In the genomic region with DNA sequence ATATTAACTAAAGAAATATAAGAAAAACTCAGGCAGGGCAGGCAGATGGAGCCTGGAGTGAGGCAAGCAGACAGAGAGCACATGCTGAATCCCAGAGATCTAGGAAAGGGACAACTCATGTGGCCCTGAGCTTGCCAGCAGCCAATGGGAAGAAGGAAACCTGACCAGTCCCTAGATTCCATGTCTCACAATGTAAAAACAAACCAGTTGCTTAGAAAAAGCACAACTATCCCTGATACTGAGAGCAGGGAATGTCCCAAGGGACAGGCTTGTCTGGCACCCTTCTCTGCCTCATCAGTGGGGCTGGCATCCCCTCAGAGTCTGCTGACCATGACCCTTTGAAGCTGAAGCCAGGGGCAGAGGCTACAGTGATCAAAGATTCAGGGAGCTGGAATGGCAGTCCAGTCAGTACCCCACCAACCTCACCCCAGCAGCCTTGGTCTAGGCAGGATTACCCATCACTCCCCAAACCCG, we compare ENCODE assay signal across 9 cellular contexts. TPM values are rescaled to one million over a fixed set of nuclear protein-coding genes. Genes with fewer than 3 reads are reported as not detected.
DNase-seq lines count a peak whose midpoint lies in the region; ATAC-seq, FAIRE-seq and TF ChIP-seq lines count a peak whose summit lies in the region.
"Had no signal": no experiment of that assay in that cellular context is flagged by ENCODE, and none has a peak within 500 bp of the region (broad histone marks: within the 10 kb centered on the region; RNA-seq: fewer than 3 reads in every experiment).

No MANE protein-coding gene starts in this region.

- FAIRE-seq in kidney (lab: Jason Lieb, UNC) = no peak

- no peak for TF ChIP-seq CTCF in HFFc6 (IDR thresholded peaks at IDR 0.05)
- no peak for TF ChIP-seq CTCF in kidney (IDR thresholded peaks at IDR 0.05; ENCODE audit: borderline replicate concordance, extremely low read depth, insufficient read depth)
- no peak for TF ChIP-seq CTCF in stomach (IDR thresholded peaks at IDR 0.05)
- TF ChIP-seq CTCF in OCI-LY7 (conservative IDR thresholded peaks at IDR 0.05; ENCODE audit: low read length) = no peak

- POLR2A ChIA-PET in OCI-LY7 (lab: Charles Lee) = no interaction called here

- H3K4me1 ChIP-seq in kidney (ENCODE audit: control insufficient read depth in 1 of 2, insufficient read depth in 1 of 2, low read depth in 1 of 2, low read length in 2 of 2) (peaks cover 33 to 59% of the 10 kb centered on the region in 2 donors), stomach (peaks cover 96 to 100% (median 99%) of the 10 kb centered on the region in 4 donors), OCI-LY7 (ENCODE audit: insufficient read depth, low read length, poor library complexity, severe bottlenecking) (no peaks in the 10 kb centered on the region)

- no peak for TF ChIP-seq EP300 in stomach (IDR thresholded peaks at IDR 0.05)

- no peaks in the 10 kb centered on the region for H3K9me3 ChIP-seq in kidney (ENCODE audit: control insufficient read depth in 1 of 2, low read length in 2 of 2)
- H3K9me3 ChIP-seq in stomach = no peaks in the 10 kb centered on the region
- H3K9me3 ChIP-seq in OCI-LY7 (ENCODE audit: low read length) = no peaks in the 10 kb centered on the region

- no peaks in the 10 kb centered on the region for H3K9me2 ChIP-seq in OCI-LY7 (ENCODE audit: insufficient read depth, low read length)

- H3K36me3 Mint-ChIP-seq in HFFc6 (ENCODE audit: low read depth) = peaks cover 25% of the 10 kb centered on the region
- H3K36me3 Mint-ChIP-seq in activated naive CD8-positive, alpha-beta T cell treated with anti-CD3 and anti-CD28 coated beads, Interleukin-2, amount 50 U/mL, for 24 hours (ENCODE audit: low read depth) = no peaks in the 10 kb centered on the region

- no peak for TF ChIP-seq POLR2A in stomach (IDR thresholded peaks at IDR 0.05)

- H2AFZ ChIP-seq in OCI-LY7 (ENCODE audit: low read length) = no peak overlapping the region

- no peaks in the 10 kb centered on the region for H3K79me2 ChIP-seq in OCI-LY7 (ENCODE audit: insufficient read depth, low read depth, low read length)

- H3K27me3 Mint-ChIP-seq in HFFc6 (ENCODE audit: insufficient read depth) = no peaks in the 10 kb centered on the region; the same call in 1 of the 2 replicates
- H3K27me3 Mint-ChIP-seq in activated naive CD8-positive, alpha-beta T cell treated with anti-CD3 and anti-CD28 coated beads, Interleukin-2, amount 50 U/mL, for 24 hours = no peaks in the 10 kb centered on the region

- H3K27ac ChIP-seq in kidney (ENCODE audit: low read depth in 2 of 2, low read length in 2 of 2) (peak overlapping the region; percentile 37 to 79), stomach (peak overlapping the region; percentile 65 to 97 (median 92)), OCI-LY7 (ENCODE audit: low read depth, low read length, poor library complexity, severe bottlenecking) (no peak overlapping the region)

- no peaks in the 10 kb centered on the region for H4K20me1 ChIP-seq in OCI-LY7 (ENCODE audit: insufficient read depth, low read length)

- ATAC-seq in activated naive CD8-positive, alpha-beta T cell treated with anti-CD3 and anti-CD28 coated beads, Interleukin-2, amount 50 U/mL, for 24 hours = no peak
- ATAC-seq in GM21619 (IDR thresholded peaks at IDR 0.05; ENCODE audit: unreplicated experiment) (no peak), GM21529 (IDR thresholded peaks at IDR 0.05; ENCODE audit: unreplicated experiment) (no peak)

- no peak overlapping the region for H3K4me3 Mint-ChIP-seq in HFFc6
- peak overlapping the region; percentile 43 for H3K4me3 Mint-ChIP-seq in activated naive CD8-positive, alpha-beta T cell treated with anti-CD3 and anti-CD28 coated beads, Interleukin-2, amount 50 U/mL, for 24 hours

- no peak for DNase-seq in HFFc6
- DNase-seq in activated naive CD8-positive, alpha-beta T cell treated with anti-CD3 and anti-CD28 coated beads, Interleukin-2, amount 50 U/mL, for 24 hours = no peak
- DNase-seq in kidney = peak; percentile 61
- no peak for DNase-seq in stomach
- no peak for DNase-seq in SW480 (ENCODE audit: low spot score)
- no peak for DNase-seq in OCI-LY7 (ENCODE audit: low spot score)
- DNase-seq: effector CD4-positive, alpha-beta T cell had no signal

- no peak overlapping the region for H3K4me2 ChIP-seq in OCI-LY7 (ENCODE audit: low read length)

- intact Hi-C loops in kidney (cut with DNase I) (no loop called here), stomach (cut with DNase I; ENCODE audit: low total_unique reads) (no loop called here), OCI-LY7 (cut with micrococcal nuclease; ENCODE audit: unreplicated experiment) (no loop called here)

- H3K36me3 ChIP-seq in kidney (ENCODE audit: control insufficient read depth in 1 of 2, insufficient read depth in 2 of 2, low read length in 2 of 2) = no peaks in the 10 kb centered on the region
- H3K36me3 ChIP-seq in stomach = peaks cover 0 to 4% (median 0%) of the 10 kb centered on the region in 4 donors
- no peaks in the 10 kb centered on the region for H3K36me3 ChIP-seq in OCI-LY7 (ENCODE audit: insufficient read depth, low read length)

- peak overlapping the region; percentile 85 for H3K27ac Mint-ChIP-seq in HFFc6
- peak overlapping the region; percentile 89 for H3K27ac Mint-ChIP-seq in activated naive CD8-positive, alpha-beta T cell treated with anti-CD3 and anti-CD28 coated beads, Interleukin-2, amount 50 U/mL, for 24 hours

- H3K4me3 ChIP-seq in kidney (ENCODE audit: low read length in 2 of 2) (no peak overlapping the region), stomach (no peak overlapping the region), OCI-LY7 (ENCODE audit: low read depth, low read length, poor library complexity, severe bottlenecking) (no peak overlapping the region)

- no peaks in the 10 kb centered on the region for H3K27me3 ChIP-seq in stomach

- H3K9ac ChIP-seq in kidney (ENCODE audit: low read length in 2 of 2) = no peak overlapping the region

- peaks cover 77% of the 10 kb centered on the region for H3K4me1 Mint-ChIP-seq in HFFc6 (ENCODE audit: low read depth)
- H3K4me1 Mint-ChIP-seq in activated naive CD8-positive, alpha-beta T cell treated with anti-CD3 and anti-CD28 coated beads, Interleukin-2, amount 50 U/mL, for 24 hours = peaks cover 41% of the 10 kb centered on the region

- CTCF ChIA-PET in OCI-LY7 (lab: Charles Lee; ENCODE audit: unreplicated experiment) = no interaction called here

- BruUV-seq in OCI-LY7 (replicated peaks; lab: Mats Ljungman, UMichigan) = no TSS peak

- H3K9me3 Mint-ChIP-seq in HFFc6 = no peaks in the 10 kb centered on the region
- H3K9me3 Mint-ChIP-seq in activated naive CD8-positive, alpha-beta T cell treated with anti-CD3 and anti-CD28 coated beads, Interleukin-2, amount 50 U/mL, for 24 hours = no peaks in the 10 kb centered on the region

- 12 to 57% (median 24%) methylated on average over 1 of the region's 1 CpG; no CpG with 5 or more reads in 2 of the 5 donors for WGBS in stomach, 5 donors

RNA-seq across cellular contexts. Expression of a gene that starts 27.8 kb away (rescaled TPM):
- total RNA-seq in HFFc6 (2021; fragmentation: NEBNext Ultra II Directional; extraction: Animal tissue kit (Norgen Biotek cat#: 25700)) = 100 to 1,000 TPM; 275 to 430 (median 297) TPM
- total RNA-seq in kidney (510 TPM), stomach (100 to 1,000 TPM in 4 of 5 donors, 10 to 100 TPM in 1; 88.7 to 504 (median 186) TPM), OCI-LY7 (2022) (3.5 and 4.7 TPM in 2 replicates)
- polyA plus RNA-seq in kidney (ENCODE audit: insufficient read depth, low read depth, low replicate concordance) (60.4 TPM), stomach (10 to 100 TPM; 21.7 to 98.5 (median 62.1) TPM)
- 1.2 and 1.6 TPM in 2 replicates for total RNA-seq in OCI-LY7 (2014; rRNA removed; shearing (Covaris generic))

Comparison
In these comparisons a context has a peak if more than half of its experiments do, and no peak if none do; other contexts are left out.
1. RNA of a gene that starts 27.8 kb away (total RNA-seq): 510 TPM in kidney (single experiment), 275 to 430 TPM in HFFc6 and 88.7 to 504 TPM in stomach; 1.2 to 4.7 TPM in OCI-LY7; every median in the first group is over 10 times any median in the second.